ENCODE assay signal across 8 cellular contexts in genomic region chr10:43396061-43396927, GRCh38. TPM values are rescaled to one million over a fixed set of nuclear protein-coding genes. Genes with fewer than 3 reads are reported as not detected.
DNase-seq lines count a peak whose midpoint lies in the region; ATAC-seq and TF ChIP-seq lines count a peak whose summit lies in the region.

No MANE protein-coding gene starts in this region.

- peak overlapping the region; percentile 95 for H3K4me3 Mint-ChIP-seq in stimulated activated memory B cell treated with anti-CD40 and anti-IgM and Interleukin-4, amounts not matched to agents 10 μg/mL and 1 μg/mL and 100 μg/mL, for 72 hours

- H3K27ac ChIP-seq in esophagus muscularis mucosa (replicated peaks in 1 of 4), result peak overlapping the region; percentile 98 to 100 (median 99)

- no peak for TF ChIP-seq EP300 in esophagus muscularis mucosa (IDR thresholded peaks at IDR 0.05)

- no peaks in the 10 kb centered on the region for H3K9me3 Mint-ChIP-seq in stimulated activated memory B cell treated with anti-CD40 and anti-IgM and Interleukin-4, amounts not matched to agents 10 μg/mL and 1 μg/mL and 100 μg/mL, for 72 hours

- peak overlapping the region; percentile 93 for H3K9ac ChIP-seq in mucosa of stomach (ENCODE audit: low read length)

- peak overlapping the region; percentile 82 to 89 (median 89) for H3K4me3 ChIP-seq in esophagus muscularis mucosa
- H3K4me3 ChIP-seq in mucosa of stomach (ENCODE audit: low read length), result peak overlapping the region; percentile 64

- H3K4me1 ChIP-seq in esophagus muscularis mucosa (peaks cover 52 to 90% (median 73%) of the 10 kb centered on the region in 4 donors), mucosa of stomach (ENCODE audit: control insufficient read depth, insufficient read depth, low read length) (peaks cover 50% of the 10 kb centered on the region)

- WGBS in esophagus muscularis mucosa, result 0% methylated on average over 34 of the region's 71 CpGs

- ATAC-seq in HG03342 (IDR thresholded peaks at IDR 0.05; ENCODE audit: unreplicated experiment), result peak; percentile 41
- ATAC-seq in stimulated activated memory B cell treated with anti-CD40 and anti-IgM and Interleukin-4, amounts not matched to agents 10 μg/mL and 1 μg/mL and 100 μg/mL, for 72 hours, result peak; percentile 87

- peaks cover 28 to 44% (median 40%) of the 10 kb centered on the region in 4 donors for H3K36me3 ChIP-seq in esophagus muscularis mucosa
- H3K36me3 ChIP-seq in mucosa of stomach (ENCODE audit: control insufficient read depth, insufficient read depth, low read length), result peaks cover 11% of the 10 kb centered on the region

- peaks cover 50% of the 10 kb centered on the region for H3K36me3 Mint-ChIP-seq in stimulated activated memory B cell treated with anti-CD40 and anti-IgM and Interleukin-4, amounts not matched to agents 10 μg/mL and 1 μg/mL and 100 μg/mL, for 72 hours

- H3K9me3 ChIP-seq in esophagus muscularis mucosa (no peaks in the 10 kb centered on the region), mucosa of stomach (ENCODE audit: control insufficient read depth, low read length) (no peaks in the 10 kb centered on the region)

- peak overlapping the region; percentile 85 for H3K27ac Mint-ChIP-seq in stimulated activated memory B cell treated with anti-CD40 and anti-IgM and Interleukin-4, amounts not matched to agents 10 μg/mL and 1 μg/mL and 100 μg/mL, for 72 hours

- no peaks in the 10 kb centered on the region for H3K27me3 Mint-ChIP-seq in stimulated activated memory B cell treated with anti-CD40 and anti-IgM and Interleukin-4, amounts not matched to agents 10 μg/mL and 1 μg/mL and 100 μg/mL, for 72 hours

- no peak for TF ChIP-seq POLR2A in esophagus muscularis mucosa (IDR thresholded peaks at IDR 0.05; ENCODE audit: low read depth)

- no peaks in the 10 kb centered on the region for H3K27me3 ChIP-seq in esophagus muscularis mucosa
- H3K27me3 ChIP-seq in mucosa of stomach (ENCODE audit: control insufficient read depth, insufficient read depth, low read length), result no peaks in the 10 kb centered on the region

- no peak for TF ChIP-seq CTCF in esophagus muscularis mucosa (IDR thresholded peaks at IDR 0.05)

- DNase-seq in Ammon's horn (ENCODE audit: low spot score), result peak; percentile 74
- peak; percentile 59 for DNase-seq in GM19240 (ENCODE audit: insufficient read length, low spot score)
- peak; percentile 67 for DNase-seq in NOMO-1 treated with DMSO at 0.1 percent for 48 hours (lab: John Stamatoyannopoulos, UW; ENCODE audit: unreplicated experiment)
- DNase-seq in activated T-cell treated with anti-CD3 and anti-CD28 coated beads, Interleukin-2, amount 50 U/mL, for 48 hours, result peak; percentile 86 to 89
- no peak for DNase-seq in esophagus muscularis mucosa (ENCODE audit: extremely low spot score)

- H3K4me1 Mint-ChIP-seq in stimulated activated memory B cell treated with anti-CD40 and anti-IgM and Interleukin-4, amounts not matched to agents 10 μg/mL and 1 μg/mL and 100 μg/mL, for 72 hours, result peaks cover 81% of the 10 kb centered on the region

- intact Hi-C loops in esophagus muscularis mucosa (cut with DNase I), result no loop called here

RNA-seq across cellular contexts. Expression of gene HNRNPF, which starts 12.7 kb away (rescaled TPM):
- 100 to 1,000 TPM; 113 to 243 (median 176) TPM for total RNA-seq in esophagus muscularis mucosa

RNA-seq across cellular contexts. Expression of gene FXYD4, which starts 24.9 kb away (rescaled TPM):
- not detected for total RNA-seq in esophagus muscularis mucosa

RNA-seq across cellular contexts. Expression of gene ZNF487, which starts 40.6 kb away (rescaled TPM):
- 10 to 100 TPM in 1 of 4 donors, 1 to 10 TPM in 3; 9.1 to 10.1 (median 10.0) TPM for total RNA-seq in esophagus muscularis mucosa
